36 cellular contexts compared by ENCODE assay signal in the genomic region with DNA sequence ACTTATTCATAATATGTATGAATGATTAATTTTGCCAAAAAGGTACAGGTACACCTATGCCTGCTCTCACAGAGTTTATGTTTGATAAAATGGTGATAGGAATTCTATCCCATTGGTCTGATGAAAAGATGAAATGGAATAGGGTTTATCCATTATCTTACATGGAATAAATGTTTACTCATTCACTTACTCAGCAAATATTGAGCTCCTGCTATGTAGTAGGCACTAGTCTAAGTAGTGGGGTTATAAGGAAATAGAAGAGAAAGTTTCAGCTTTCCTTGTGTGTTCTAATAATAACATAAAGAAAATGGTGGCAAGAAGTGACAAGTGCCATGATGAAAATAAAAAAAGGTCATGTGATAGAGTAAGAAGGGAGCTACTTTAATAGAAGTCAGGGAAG.
"Had no signal": no experiment of that assay in that cellular context is flagged by ENCODE, and none has a peak within 500 bp of the region (broad histone marks: within the 10 kb centered on the region; RNA-seq: fewer than 3 reads in every experiment).

No MANE protein-coding gene starts in this region.

- H3K9me3 ChIP-seq: MG63 had no signal

- DNase-seq: Karpas-422, Kasumi-1, MG63, MM.1S, MV-4-11, NCI-H1048, NCI-H1092, NCI-H1092 treated with DMSO at 0.1 percent for 48 hours, NCI-H1105, NCI-H1105 treated with DMSO at 0.1 percent for 48 hours, NCI-H1417, NCI-H1417 treated with DMSO at 0.1 percent for 48 hours, NCI-H1436, NCI-H1436 treated with DMSO at 0.1 percent for 48 hours, NCI-H146, NCI-H1694, NCI-H1694 treated with DMSO at 0.1 percent for 48 hours, NCI-H187, NCI-H187 treated with DMSO at 0.1 percent for 48 hours, NCI-H1930, NCI-H2029, NCI-H2029 treated with DMSO at 0.1 percent for 48 hours, NCI-H2081, NCI-H2081 treated with DMSO at 0.1 percent for 48 hours, NCI-H2107, NCI-H2171, NCI-H2171 treated with DMSO at 0.1 percent for 48 hours, NCI-H2227 treated with DMSO at 0.1 percent for 48 hours, NCI-H226, NCI-H345, NCI-H446, NCI-H446 treated with DMSO at 0.1 percent for 48 hours, NCI-H510A, NCI-H510A treated with DMSO at 0.1 percent for 48 hours, NCI-H524, NCI-H524 treated with DMSO at 0.1 percent for 48 hours had no signal

- H3K36me3 ChIP-seq: MG63 had no signal

- H3K27me3 ChIP-seq: MG63 had no signal

- H3K4me3 ChIP-seq: MG63 had no signal
